Comparison of ENCODE assay signal across 16 cellular contexts in the genomic region with DNA sequence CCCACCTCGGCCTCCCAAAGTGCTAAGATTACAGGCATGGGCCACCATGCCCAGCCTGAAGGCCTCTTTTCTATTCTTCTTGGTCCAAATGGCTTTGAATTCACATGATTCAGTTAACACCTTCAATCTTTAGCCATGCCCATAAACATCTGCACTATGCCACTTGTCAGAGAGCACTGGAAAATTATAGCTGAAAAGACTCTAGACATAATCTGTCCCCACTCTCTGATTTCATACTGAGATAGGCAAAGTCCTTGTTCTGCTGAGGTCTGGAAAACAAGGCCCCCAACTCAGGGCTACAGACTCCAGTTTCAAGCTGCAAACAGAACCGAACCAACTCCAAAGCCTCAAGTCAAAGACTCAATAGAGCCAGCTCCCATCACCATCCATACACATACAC.
DNase-seq lines count a peak whose midpoint lies in the region; ATAC-seq, FAIRE-seq and TF ChIP-seq lines count a peak whose summit lies in the region.
"Had no signal": no experiment of that assay in that cellular context is flagged by ENCODE, and none has a peak within 500 bp of the region (broad histone marks: within the 10 kb centered on the region; RNA-seq: fewer than 3 reads in every experiment).

No MANE protein-coding gene starts in this region.

- POLR2A ChIA-PET in IMR-90 (lab: Charles Lee; ENCODE audit: unreplicated experiment): no interaction called here

- H2AK9ac ChIP-seq in IMR-90 (replicated peaks; ENCODE audit: low read depth, low read length, poor library complexity): no peak overlapping the region

- H4K91ac ChIP-seq in IMR-90 (ENCODE audit: insufficient read depth, low read depth, low read length): no peak overlapping the region; the same call in 1 of the 2 replicates

- intact Hi-C loops in IMR-90 (cut with micrococcal nuclease): no loop called here

- peaks cover 12% of the 10 kb centered on the region for H3K4me1 ChIP-seq in IMR-90 (ENCODE audit: control insufficient read depth, insufficient read depth, low read length)
- peaks cover 35% of the 10 kb centered on the region for H3K4me1 ChIP-seq in keratinocyte (ENCODE audit: control insufficient read depth, extremely low read depth, insufficient read depth, low read length)
- peaks cover 39% of the 10 kb centered on the region for H3K4me1 ChIP-seq in suprapubic skin
- H3K4me1 ChIP-seq: A549, HAP-1, Peyer's patch had no signal

- H3K18ac ChIP-seq in IMR-90 (ENCODE audit: low read depth, low read length): no peak overlapping the region

- H3K79me2 ChIP-seq in keratinocyte (ENCODE audit: control insufficient read depth, insufficient read depth, low read length): no peaks in the 10 kb centered on the region

- no peak overlapping the region for H4K8ac ChIP-seq in IMR-90 (ENCODE audit: low read depth in 2 of 2, low read length in 2 of 2)

- H3K27me3 Mint-ChIP-seq in chondrocyte (ENCODE audit: low read depth): no peaks in the 10 kb centered on the region
- peaks cover 10% of the 10 kb centered on the region for H3K27me3 Mint-ChIP-seq in activated naive CD8-positive, alpha-beta T cell treated with anti-CD3 and anti-CD28 coated beads, Interleukin-2, amount 50 U/mL, for 24 hours

- no peak overlapping the region for H3K56ac ChIP-seq in IMR-90 (ENCODE audit: extremely low read depth, insufficient read depth, low read length)

- no peak for DNase-seq in IMR-90
- no peak for DNase-seq in chondrocyte (ENCODE audit: low spot score)
- no peak for DNase-seq in keratinocyte (ENCODE audit: low read depth, low spot score)
- DNase-seq in suprapubic skin (ENCODE audit: low spot score in 2 of 2): no peak
- no peak for DNase-seq in activated naive CD8-positive, alpha-beta T cell treated with anti-CD3 and anti-CD28 coated beads, Interleukin-2, amount 50 U/mL, for 24 hours
- no peak for DNase-seq in inferior parietal cortex (ENCODE audit: extremely low spot score)
- DNase-seq in activated effector memory CD4-positive, alpha-beta T cell treated with Interleukin-2 at 50 U/mL for 16 hours: no peak
- DNase-seq: CD4-positive, alpha-beta memory T cell; DMS153; GDM1; NCI-H1092 treated with DMSO at 0.1 percent for 48 hours; NCI-H2081 treated with DMSO at 0.1 percent for 48 hours; Peyer's patch had no signal

- H3K9me3 Mint-ChIP-seq in chondrocyte (ENCODE audit: low read depth): no peaks in the 10 kb centered on the region
- H3K9me3 Mint-ChIP-seq in activated naive CD8-positive, alpha-beta T cell treated with anti-CD3 and anti-CD28 coated beads, Interleukin-2, amount 50 U/mL, for 24 hours: no peaks in the 10 kb centered on the region

- no peak for TF ChIP-seq RAD21 in IMR-90 (IDR thresholded peaks at IDR 0.05; ENCODE audit: low read length)

- H3K4me2 ChIP-seq in IMR-90 (ENCODE audit: low read depth, low read length) (no peak overlapping the region), keratinocyte (ENCODE audit: control insufficient read depth, extremely low read depth, insufficient read depth, low read depth, low read length) (peak overlapping the region; percentile 67)
- H3K4me2 ChIP-seq: A549 had no signal

- H2BK120ac ChIP-seq in IMR-90 (ENCODE audit: low read depth, low read length): no peak overlapping the region

- H3K36me3 Mint-ChIP-seq in chondrocyte (ENCODE audit: low read depth): peaks cover 42% of the 10 kb centered on the region
- no peaks in the 10 kb centered on the region for H3K36me3 Mint-ChIP-seq in activated naive CD8-positive, alpha-beta T cell treated with anti-CD3 and anti-CD28 coated beads, Interleukin-2, amount 50 U/mL, for 24 hours (ENCODE audit: low read depth)
- H3K36me3 Mint-ChIP-seq: CD4-positive, alpha-beta memory T cell had no signal

- H3K36me3 ChIP-seq in IMR-90 (ENCODE audit: control insufficient read depth, insufficient read depth, low read length): peaks cover 57% of the 10 kb centered on the region
- H3K36me3 ChIP-seq in keratinocyte (ENCODE audit: control insufficient read depth in 2 of 2, extremely low read depth in 1 of 2, insufficient read depth in 2 of 2, low read length in 2 of 2): peaks cover 3 to 5% of the 10 kb centered on the region in 2 experiments
- H3K36me3 ChIP-seq in suprapubic skin: peaks cover 4% of the 10 kb centered on the region
- H3K36me3 ChIP-seq: Peyer's patch had no signal

- no peak overlapping the region for H2BK20ac ChIP-seq in IMR-90 (ENCODE audit: low read depth, low read length)

- H3K27ac Mint-ChIP-seq in chondrocyte (ENCODE audit: unreplicated experiment): peak overlapping the region; percentile 29
- H3K27ac Mint-ChIP-seq in activated naive CD8-positive, alpha-beta T cell treated with anti-CD3 and anti-CD28 coated beads, Interleukin-2, amount 50 U/mL, for 24 hours: no peak overlapping the region
- H3K27ac Mint-ChIP-seq: CD4-positive, alpha-beta memory T cell had no signal

- no peak overlapping the region for H2BK15ac ChIP-seq in IMR-90 (ENCODE audit: low read depth, low read length)

- TF ChIP-seq EP300 in suprapubic skin (IDR thresholded peaks at IDR 0.05): no peak

- TF ChIP-seq CTCF in IMR-90 (conservative IDR thresholded peaks at IDR 0.05; ENCODE audit: low read depth, low read length) (no peak), chondrocyte (IDR thresholded peaks at IDR 0.05) (no peak), keratinocyte (optimal IDR thresholded peaks at IDR 0.05 in 1 of 3, IDR thresholded peaks at IDR 0.05 in 1 of 3, conservative IDR thresholded peaks at IDR 0.05 in 1 of 3; ENCODE audit: extremely low read depth in 1 of 3, insufficient read depth in 2 of 3, low read length in 3 of 3) (no peak), suprapubic skin (IDR thresholded peaks at IDR 0.05) (no peak)

- no peak for TF ChIP-seq POLR2A in IMR-90 (IDR thresholded peaks at IDR 0.05; ENCODE audit: low read depth, low read length)
- no peak for TF ChIP-seq POLR2A in suprapubic skin (IDR thresholded peaks at IDR 0.05)

- H3K4me1 Mint-ChIP-seq in chondrocyte (ENCODE audit: low read depth): peaks cover 26% of the 10 kb centered on the region
- H3K4me1 Mint-ChIP-seq in activated naive CD8-positive, alpha-beta T cell treated with anti-CD3 and anti-CD28 coated beads, Interleukin-2, amount 50 U/mL, for 24 hours: no peaks in the 10 kb centered on the region
- H3K4me1 Mint-ChIP-seq: CD4-positive, alpha-beta memory T cell had no signal

- WGBS in IMR-90 (ENCODE audit: extremely low coverage in 2 of 2, insufficient read length in 1 of 2), 2 experiments: no CpG with 5 or more reads among the region's 2 CpGs
- 52% methylated on average over 2 of the region's 2 CpGs for WGBS in suprapubic skin

- H3K27me3 ChIP-seq in IMR-90 (ENCODE audit: control insufficient read depth, insufficient read depth, low read length): no peaks in the 10 kb centered on the region
- no peaks in the 10 kb centered on the region for H3K27me3 ChIP-seq in keratinocyte (ENCODE audit: control insufficient read depth, extremely low read depth, insufficient read depth, low read length)
- H3K27me3 ChIP-seq in suprapubic skin: no peaks in the 10 kb centered on the region
- H3K27me3 ChIP-seq: Peyer's patch had no signal

- dilution Hi-C loops in IMR-90 (cut with HindIII; ENCODE audit: low sequenced_read_pairs, unreplicated experiment) (no loop called here), keratinocyte (cut with MboI; ENCODE audit: extremely low pct_ligation_motif_present, low sequenced_read_pairs) (no loop called here)

- CTCF ChIA-PET in IMR-90 (lab: Yijun Ruan, JAX): no interaction called here

- H3K9me1 ChIP-seq in IMR-90 (ENCODE audit: insufficient read depth, low read length): peaks cover 33% of the 10 kb centered on the region
- peaks cover 2% of the 10 kb centered on the region for H3K9me1 ChIP-seq in keratinocyte (ENCODE audit: control insufficient read depth, extremely low read depth, insufficient read depth, low read length)

- H2AFZ ChIP-seq in IMR-90 (replicated peaks; ENCODE audit: low read length, poor library complexity) (no peak overlapping the region), keratinocyte (ENCODE audit: control insufficient read depth, low read length) (peak overlapping the region; percentile 4)

- no peaks in the 10 kb centered on the region for H4K20me1 ChIP-seq in IMR-90 (ENCODE audit: insufficient read depth, low read length)
- no peaks in the 10 kb centered on the region for H4K20me1 ChIP-seq in keratinocyte (ENCODE audit: control insufficient read depth, extremely low read depth, insufficient read depth, low read length)

- H3K9me3 ChIP-seq in IMR-90 (ENCODE audit: control insufficient read depth, insufficient read depth, low read length) (no peaks in the 10 kb centered on the region), keratinocyte (ENCODE audit: control insufficient read depth, low read depth, low read length) (no peaks in the 10 kb centered on the region), suprapubic skin (no peaks in the 10 kb centered on the region)
- H3K9me3 ChIP-seq: A549, HAP-1, Peyer's patch had no signal

- no peak for ATAC-seq in IMR-90 (ENCODE audit: low read depth)
- ATAC-seq in activated naive CD8-positive, alpha-beta T cell treated with anti-CD3 and anti-CD28 coated beads, Interleukin-2, amount 50 U/mL, for 24 hours: no peak
- ATAC-seq: A549 had no signal

- peak overlapping the region; percentile 17; the same call in 1 of the 2 replicates for H4K5ac ChIP-seq in IMR-90 (ENCODE audit: low read depth, low read length)

- H3K4ac ChIP-seq in IMR-90 (ENCODE audit: low read depth, low read length): no peak overlapping the region

- H3K14ac ChIP-seq in IMR-90 (replicated peaks; ENCODE audit: low read depth, low read length): no peak overlapping the region

- H3K9ac ChIP-seq in IMR-90 (ENCODE audit: low read depth, low read length) (no peak overlapping the region), keratinocyte (ENCODE audit: control insufficient read depth, extremely low read depth, insufficient read depth, low read length) (no peak overlapping the region)

- no peak for FAIRE-seq in keratinocyte (lab: Jason Lieb, UNC)
- FAIRE-seq: A549 had no signal

- H3K27ac ChIP-seq in IMR-90 (ENCODE audit: insufficient read depth, low read length) (no peak overlapping the region), keratinocyte (ENCODE audit: control insufficient read depth, insufficient read depth, low read length) (peak overlapping the region; percentile 80), suprapubic skin (peak overlapping the region; percentile 46)
- H3K27ac ChIP-seq: A549, HL-60, Peyer's patch had no signal

- no peak overlapping the region for H3K4me3 Mint-ChIP-seq in chondrocyte (ENCODE audit: unreplicated experiment)
- H3K4me3 Mint-ChIP-seq in activated naive CD8-positive, alpha-beta T cell treated with anti-CD3 and anti-CD28 coated beads, Interleukin-2, amount 50 U/mL, for 24 hours: no peak overlapping the region
- H3K4me3 Mint-ChIP-seq: CD4-positive, alpha-beta memory T cell had no signal

- no peak overlapping the region for H3K23ac ChIP-seq in IMR-90 (ENCODE audit: low read depth, low read length)

- H3K79me1 ChIP-seq in IMR-90 (ENCODE audit: low read depth in 1 of 2, low read length in 2 of 2): peaks cover 14 to 47% of the 10 kb centered on the region in 2 experiments; a peak in 3 of 4 replicates

- in situ Hi-C loops in IMR-90 (cut with MboI; ENCODE audit: low sequenced_read_pairs): no loop called here

- no TSS peak for BruUV-seq in IMR-90 (replicated peaks; lab: Mats Ljungman, UMichigan)

- no peak overlapping the region for H2BK5ac ChIP-seq in IMR-90 (ENCODE audit: low read depth, low read length, poor library complexity, severe bottlenecking)

- no peak overlapping the region for H2AK5ac ChIP-seq in IMR-90 (ENCODE audit: low read depth, low read length)

- H3K4me3 ChIP-seq in IMR-90 (ENCODE audit: insufficient read depth, low read depth, low read length) (no peak overlapping the region), keratinocyte (ENCODE audit: control insufficient read depth in 2 of 3, extremely low read depth in 1 of 3, insufficient read depth in 2 of 3, low read depth in 1 of 3, low read length in 3 of 3) (no peak overlapping the region), suprapubic skin (no peak overlapping the region)
- H3K4me3 ChIP-seq: A549, HAP-1, Peyer's patch had no signal
